ENCODE assay signal across 8 cellular contexts in genomic region chr2:95526360-95527341, GRCh38. TPM values are rescaled to one million over a fixed set of nuclear protein-coding genes. Genes with fewer than 3 reads are reported as not detected.
DNase-seq lines count a peak whose midpoint lies in the region; ATAC-seq and TF ChIP-seq lines count a peak whose summit lies in the region.

No MANE protein-coding gene starts in this region.

- H3K4me1 ChIP-seq in ovary (ENCODE audit: insufficient read depth) (peaks cover 2% of the 10 kb centered on the region), tibial nerve (peaks cover 0 to 19% (median 2%) of the 10 kb centered on the region in 4 donors)

- H3K36me3 ChIP-seq in ovary (no peaks in the 10 kb centered on the region), tibial nerve (peaks cover 0 to 31% (median 0%) of the 10 kb centered on the region in 3 donors)

- peak overlapping the region; percentile 68 for H3K4me3 ChIP-seq in ovary
- peak overlapping the region; percentile 55 to 76 (median 70) for H3K4me3 ChIP-seq in tibial nerve

- H3K27me3 Mint-ChIP-seq in activated T-cell treated with anti-CD3 and anti-CD28 coated beads, Interleukin-2, amount 50 U/mL, for 4 hours (ENCODE audit: low read depth) = no peaks in the 10 kb centered on the region

- DNase-seq in NCI-H524 treated with DMSO at 0.1 percent for 48 hours (lab: John Stamatoyannopoulos, UW) = peak; percentile 11
- peak; percentile 35 for DNase-seq in activated T-cell treated with anti-CD3 and anti-CD28 coated beads, Interleukin-2, amount 50 U/mL, for 4 hours
- peak; percentile 73 for DNase-seq in fibroblast of gingiva (ENCODE audit: low read depth)
- DNase-seq in ovary = peak; percentile 40 to 74 (median 58)
- DNase-seq in tibial nerve (ENCODE audit: low spot score in 2 of 2) = peak in 1 of 2 donors; percentile 27
- no peak for DNase-seq in MV-4-11 (lab: John Stamatoyannopoulos, UW)

- 2 to 7% (median 4%) methylated on average over 48 to 84 of the region's 84 CpGs for WGBS in ovary, 3 donors
- WGBS in tibial nerve, 2 donors = 1 to 15% methylated on average over 30 to 48 of the region's 84 CpGs

- intact Hi-C loops in ovary (cut with DNase I) = no loop called here

- peaks cover 3% of the 10 kb centered on the region for H3K9me3 Mint-ChIP-seq in activated T-cell treated with anti-CD3 and anti-CD28 coated beads, Interleukin-2, amount 50 U/mL, for 4 hours

- H3K4me3 Mint-ChIP-seq in activated T-cell treated with anti-CD3 and anti-CD28 coated beads, Interleukin-2, amount 50 U/mL, for 4 hours = peak overlapping the region; percentile 87

- H3K9me3 ChIP-seq in ovary = peaks cover 0 to 6% of the 10 kb centered on the region in 2 donors
- peaks cover 0 to 7% (median 0%) of the 10 kb centered on the region in 4 donors for H3K9me3 ChIP-seq in tibial nerve

- TF ChIP-seq EP300 in ovary (IDR thresholded peaks at IDR 0.05) (no peak), tibial nerve (IDR thresholded peaks at IDR 0.05) (no peak)

- peaks cover 15% of the 10 kb centered on the region for H3K4me1 Mint-ChIP-seq in activated T-cell treated with anti-CD3 and anti-CD28 coated beads, Interleukin-2, amount 50 U/mL, for 4 hours (ENCODE audit: low read depth)

- TF ChIP-seq CTCF in GM12872 (IDR thresholded peaks at IDR 0.05; ENCODE audit: insufficient read depth, low read depth, low read length) (0 out of 3 replicates have a peak, but pooled peaks have one; percentile 20), ovary (IDR thresholded peaks at IDR 0.05) (no peak), tibial nerve (IDR thresholded peaks at IDR 0.05) (peak in 2 of 5 experiments; percentile 15 to 29)

- H3K27me3 ChIP-seq in ovary (no peaks in the 10 kb centered on the region), tibial nerve (no peaks in the 10 kb centered on the region)

- H3K36me3 Mint-ChIP-seq in activated T-cell treated with anti-CD3 and anti-CD28 coated beads, Interleukin-2, amount 50 U/mL, for 4 hours (ENCODE audit: insufficient read depth) = peaks cover 21% of the 10 kb centered on the region

- TF ChIP-seq POLR2A in ovary (IDR thresholded peaks at IDR 0.05) = no peak
- no peak for TF ChIP-seq POLR2A in tibial nerve (IDR thresholded peaks at IDR 0.05)

- peak; percentile 49 for ATAC-seq in HG02763 (IDR thresholded peaks at IDR 0.05; ENCODE audit: unreplicated experiment)
- peak; percentile 83 to 91 for ATAC-seq in activated T-cell treated with anti-CD3 and anti-CD28 coated beads, Interleukin-2, amount 50 U/mL, for 4 hours

- H3K27ac ChIP-seq in ovary = peak overlapping the region in 1 of 2 donors; percentile 53
- H3K27ac ChIP-seq in tibial nerve = peak overlapping the region in 3 of 4 donors; percentile 63 to 76 (median 73)

RNA-seq across cellular contexts. Expression of gene TRIM43B, which starts 42.1 kb away (rescaled TPM):
- not detected for total RNA-seq in activated T-cell treated with anti-CD3 and anti-CD28 coated beads, Interleukin-2, amount 50 U/mL, for 4 hours
- total RNA-seq in ovary (not detected), tibial nerve (not detected)
- not detected for polyA plus RNA-seq in ovary
